20 cellular contexts compared by ENCODE assay signal in the genomic region with DNA sequence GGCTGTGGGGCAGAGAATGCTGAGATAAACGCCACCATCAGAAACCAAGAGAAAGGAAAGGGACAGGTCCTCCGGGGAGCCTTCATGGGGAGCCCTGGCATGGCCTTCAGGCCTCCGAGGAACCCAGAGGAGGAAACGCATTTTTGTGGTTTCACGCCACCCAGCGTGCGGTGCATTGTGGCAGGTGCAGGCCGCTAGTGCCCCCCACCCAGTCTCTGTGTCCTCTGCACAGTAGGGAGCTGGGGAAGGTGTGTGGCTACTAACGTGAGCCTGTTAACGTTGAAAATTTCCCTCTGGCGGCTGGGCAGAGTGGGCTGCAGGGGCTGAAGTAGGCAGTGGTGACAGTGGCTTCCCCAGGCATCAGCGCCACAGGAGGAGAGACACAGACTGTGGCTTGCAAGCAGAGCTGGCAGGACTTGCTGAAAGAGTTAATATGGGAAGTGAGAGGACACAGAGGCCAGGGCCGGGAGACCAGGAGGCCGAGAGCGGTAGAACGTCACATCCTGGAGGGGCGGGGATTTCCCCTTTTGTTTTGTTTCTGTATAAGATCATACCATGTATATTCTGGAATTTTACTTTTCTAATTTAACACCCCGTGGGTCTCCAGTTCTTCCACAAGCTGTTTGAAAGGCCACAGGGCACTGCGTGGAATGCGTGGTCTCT.
"Had no signal": no experiment of that assay in that cellular context is flagged by ENCODE, and none has a peak within 500 bp of the region (broad histone marks: within the 10 kb centered on the region; RNA-seq: fewer than 3 reads in every experiment).

No MANE protein-coding gene starts in this region.

- H3K27me3 Mint-ChIP-seq: activated CD8-positive, alpha-beta T cell treated with anti-CD3 and anti-CD28 coated beads for 36 hours had no signal

- H3K4me1 ChIP-seq: gastrocnemius medialis, sigmoid colon, transverse colon had no signal

- H3K9me3 ChIP-seq: gastrocnemius medialis, mucosa of descending colon, sigmoid colon, transverse colon had no signal

- H3K27ac Mint-ChIP-seq: activated CD8-positive, alpha-beta T cell treated with anti-CD3 and anti-CD28 coated beads for 36 hours; activated T-helper 1 cell treated with anti-CD3 and anti-CD28 coated beads, Interleukin-12 subunit alpha, Interleukin-12 subunit beta, Interleukin-2, Interleukin-4 antibody, amounts not matched to agents 30 ng/mL and 10 ng/mL and 1 ng/mL, durations not matched to agents 14 hours and 24 hours and 36 hours had no signal

- H3K27ac ChIP-seq: epithelial cell of prostate, gastrocnemius medialis, hepatocyte, sigmoid colon, transverse colon, VCaP had no signal

- ATAC-seq: activated CD8-positive, alpha-beta T cell treated with anti-CD3 and anti-CD28 coated beads for 36 hours; mucosa of descending colon; natural killer cell had no signal

- H3K36me3 Mint-ChIP-seq: natural killer cell had no signal

- H3K4me3 ChIP-seq: hepatocyte, lung, mucosa of descending colon, sigmoid colon, transverse colon had no signal

- H3K4me3 Mint-ChIP-seq: activated CD8-positive, alpha-beta T cell treated with anti-CD3 and anti-CD28 coated beads for 36 hours; activated T-helper 1 cell treated with anti-CD3 and anti-CD28 coated beads, Interleukin-12 subunit alpha, Interleukin-12 subunit beta, Interleukin-2, Interleukin-4 antibody, amounts not matched to agents 30 ng/mL and 10 ng/mL and 1 ng/mL, durations not matched to agents 14 hours and 24 hours and 36 hours; natural killer cell had no signal

- H3K36me3 ChIP-seq: gastrocnemius medialis, transverse colon had no signal

- H3K27me3 ChIP-seq: gastrocnemius medialis, hepatocyte, sigmoid colon, transverse colon had no signal

- H3K9me3 Mint-ChIP-seq: activated CD8-positive, alpha-beta T cell treated with anti-CD3 and anti-CD28 coated beads for 36 hours; activated T-helper 1 cell treated with anti-CD3 and anti-CD28 coated beads, Interleukin-12 subunit alpha, Interleukin-12 subunit beta, Interleukin-2, Interleukin-4 antibody, amounts not matched to agents 30 ng/mL and 10 ng/mL and 1 ng/mL, durations not matched to agents 14 hours and 24 hours and 36 hours; natural killer cell had no signal

- FAIRE-seq: astrocyte, colon had no signal

- DNase-seq: activated CD4-positive, alpha-beta T cell treated with anti-CD3 and anti-CD28 coated beads for 4 hours; activated CD8-positive, alpha-beta T cell treated with anti-CD3 and anti-CD28 coated beads for 36 hours; activated naive CD4-positive, alpha-beta T cell treated with Interleukin-2 at 50 U/mL for 16 hours; effector CD8-positive, alpha-beta T cell; gastrocnemius medialis; kidney glomerular epithelial cell; mucosa of descending colon; natural killer cell; occipital lobe; sigmoid colon; stimulated activated CD4-positive, alpha-beta T cell treated with anti-CD3 and anti-CD28 coated beads, Interleukin-2, amount 100 ng/mL, for 48 hours; T1000; transverse colon had no signal
